In genomic region chr3:186172353-186172752, GRCh38 we compare ENCODE assay signal across 37 cellular contexts.
"Had no signal": no experiment of that assay in that cellular context is flagged by ENCODE, and none has a peak within 500 bp of the region (broad histone marks: within the 10 kb centered on the region; RNA-seq: fewer than 3 reads in every experiment).

No MANE protein-coding gene starts in this region.

- H3K9me3 ChIP-seq: adrenal gland, body of pancreas, esophagus muscularis mucosa, gastrocnemius medialis, heart left ventricle had no signal

- H3K4me3 ChIP-seq: adrenal gland, body of pancreas, cardiac muscle cell, coronary artery, esophagus muscularis mucosa, gastrocnemius medialis, heart left ventricle had no signal

- H3K4me1 Mint-ChIP-seq: activated B cell treated with CpG ODN at 0.5 μM for 24 hours; activated CD8-positive, alpha-beta memory T cell treated with anti-CD3 and anti-CD28 coated beads, Interleukin-2, amount 10 ng/mL, durations not matched to agents 7 days and 5 days; activated naive CD4-positive, alpha-beta T cell treated with anti-CD3 and anti-CD28 coated beads, Interleukin-2, amount 50 U/mL, for 24 hours; activated naive CD8-positive, alpha-beta T cell treated with anti-CD3 and anti-CD28 coated beads, Interleukin-2, amount 50 U/mL, for 24 hours had no signal

- H3K36me3 ChIP-seq: adrenal gland, cardiac muscle cell, gastrocnemius medialis, WERI-Rb-1 had no signal

- H3K27me3 ChIP-seq: adrenal gland, body of pancreas, cardiac muscle cell, esophagus muscularis mucosa, gastrocnemius medialis, heart left ventricle had no signal

- H3K4me1 ChIP-seq: foreskin keratinocyte, gastrocnemius medialis had no signal

- H3K9me3 Mint-ChIP-seq: activated B cell treated with CpG ODN at 0.5 μM for 24 hours; activated naive CD4-positive, alpha-beta T cell treated with anti-CD3 and anti-CD28 coated beads for 36 hours; activated naive CD4-positive, alpha-beta T cell treated with anti-CD3 and anti-CD28 coated beads, Interleukin-2, amount 50 U/mL, for 24 hours; activated naive CD8-positive, alpha-beta T cell treated with anti-CD3 and anti-CD28 coated beads for 36 hours; activated naive CD8-positive, alpha-beta T cell treated with anti-CD3 and anti-CD28 coated beads, Interleukin-2, amount 50 U/mL, for 24 hours; activated T-helper 1 cell treated with anti-CD3 and anti-CD28 coated beads, Interleukin-12 subunit alpha, Interleukin-12 subunit beta, Interleukin-2, Interleukin-4 antibody, amounts not matched to agents 30 ng/mL and 10 ng/mL and 1 ng/mL, durations not matched to agents 14 hours and 24 hours and 36 hours; activated T-helper 2 cell treated with anti-CD3 and anti-CD28 coated beads, Interferon-gamma antibody, Interleukin-2, Interleukin-4, amounts not matched to agents 10 μg/mL and 5 μg/mL and 100 μg/mL, durations not matched to agents 14 hours and 24 hours and 36 hours; effector memory CD8-positive, alpha-beta T cell; T-helper 2 cell treated with Interferon-gamma antibody and Interleukin-4, amounts not matched to agents 5 μg/mL and 100 μg/mL, for 36 hours had no signal

- H3K27me3 Mint-ChIP-seq: activated B cell treated with CpG ODN at 0.5 μM for 24 hours; activated naive CD4-positive, alpha-beta T cell treated with anti-CD3 and anti-CD28 coated beads, Interleukin-2, amount 50 U/mL, for 24 hours; activated naive CD8-positive, alpha-beta T cell treated with anti-CD3 and anti-CD28 coated beads for 36 hours had no signal

- H3K27ac Mint-ChIP-seq: activated B cell treated with CpG ODN at 0.5 μM for 24 hours; activated CD8-positive, alpha-beta memory T cell treated with anti-CD3 and anti-CD28 coated beads, Interleukin-2, amount 10 ng/mL, durations not matched to agents 7 days and 5 days; activated CD8-positive, alpha-beta T cell treated with anti-CD3 and anti-CD28 coated beads, Interleukin-2, amount 10 ng/mL, durations not matched to agents 7 days and 5 days; activated naive CD4-positive, alpha-beta T cell treated with anti-CD3 and anti-CD28 coated beads for 36 hours; activated naive CD4-positive, alpha-beta T cell treated with anti-CD3 and anti-CD28 coated beads, Interleukin-2, amount 50 U/mL, for 24 hours; activated naive CD8-positive, alpha-beta T cell treated with anti-CD3 and anti-CD28 coated beads for 36 hours; activated naive CD8-positive, alpha-beta T cell treated with anti-CD3 and anti-CD28 coated beads, Interleukin-2, amount 50 U/mL, for 24 hours; activated T-helper 1 cell treated with anti-CD3 and anti-CD28 coated beads, Interleukin-12 subunit alpha, Interleukin-12 subunit beta, Interleukin-2, Interleukin-4 antibody, amounts not matched to agents 30 ng/mL and 10 ng/mL and 1 ng/mL, durations not matched to agents 14 hours and 24 hours and 36 hours; activated T-helper 2 cell treated with anti-CD3 and anti-CD28 coated beads, Interferon-gamma antibody, Interleukin-2, Interleukin-4, amounts not matched to agents 10 μg/mL and 5 μg/mL and 100 μg/mL, durations not matched to agents 14 hours and 24 hours and 36 hours; T-helper 17 cell; T-helper 2 cell treated with Interferon-gamma antibody and Interleukin-4, amounts not matched to agents 5 μg/mL and 100 μg/mL, for 36 hours had no signal

- H3K27ac ChIP-seq: adrenal gland, body of pancreas, coronary artery, esophagus muscularis mucosa, foreskin keratinocyte, gastrocnemius medialis, WERI-Rb-1 had no signal

- DNase-seq: activated B cell treated with CpG ODN at 0.5 μM for 24 hours; activated CD4-positive, alpha-beta T cell treated with anti-CD3 and anti-CD28 coated beads for 48 hours; activated CD4-positive, alpha-beta T cell treated with anti-CD3 and anti-CD28 coated beads, Interleukin-2, amount 50 U/mL, for 1 hour; activated CD4-positive, alpha-beta T cell treated with anti-CD3 and anti-CD28 coated beads, Interleukin-2, amount 50 U/mL, for 48 hours; activated CD8-positive, alpha-beta memory T cell treated with anti-CD3 and anti-CD28 coated beads, Interleukin-2, amount 10 ng/mL, durations not matched to agents 7 days and 5 days; activated CD8-positive, alpha-beta memory T cell treated with anti-CD3 and anti-CD28 coated beads, Interleukin-2, amount 50 U/mL, for 4 hours; activated CD8-positive, alpha-beta T cell treated with anti-CD3 and anti-CD28 coated beads, Interleukin-2, amount 10 ng/mL, durations not matched to agents 7 days and 5 days; activated effector memory CD4-positive, alpha-beta T cell treated with anti-CD3 and anti-CD28 coated beads, Interleukin-2, amount 50 U/mL, for 16 hours; activated naive CD4-positive, alpha-beta T cell treated with anti-CD3 and anti-CD28 coated beads for 36 hours; activated naive CD8-positive, alpha-beta T cell treated with anti-CD3 and anti-CD28 coated beads for 36 hours; activated naive CD8-positive, alpha-beta T cell treated with anti-CD3 and anti-CD28 coated beads, Interleukin-2, amount 50 U/mL, for 24 hours; activated T-cell treated with anti-CD3 and anti-CD28 coated beads, Interleukin-2, amount 50 U/mL, for 1 hour; activated T-cell treated with anti-CD3 and anti-CD28 coated beads, Interleukin-2, amount 50 U/mL, for 48 hours; amygdala; aorta; body of pancreas; central memory CD4-positive, alpha-beta T cell; dermis blood vessel endothelial cell; effector CD4-positive, alpha-beta T cell; effector memory CD8-positive, alpha-beta T cell; foreskin keratinocyte; gastrocnemius medialis; glutamatergic neuron; heart left ventricle; T-helper 1 cell; T-helper 17 cell; T1000; WERI-Rb-1 had no signal

- ATAC-seq: activated CD4-positive, CD25-positive, alpha-beta regulatory T cell treated with anti-CD3 and anti-CD28 coated beads, Interleukin-2, amount 50 U/mL, for 24 hours; activated CD8-positive, alpha-beta memory T cell treated with anti-CD3 and anti-CD28 coated beads, Interleukin-2, amount 10 ng/mL, durations not matched to agents 7 days and 5 days; activated CD8-positive, alpha-beta T cell treated with anti-CD3 and anti-CD28 coated beads, Interleukin-2, amount 10 ng/mL, durations not matched to agents 7 days and 5 days; activated naive CD8-positive, alpha-beta T cell treated with anti-CD3 and anti-CD28 coated beads, Interleukin-2, amount 50 U/mL, for 24 hours; body of pancreas; effector memory CD8-positive, alpha-beta T cell; foreskin keratinocyte; gastrocnemius medialis; T-helper 17 cell had no signal

- H3K4me3 Mint-ChIP-seq: activated B cell treated with CpG ODN at 0.5 μM for 24 hours; activated CD8-positive, alpha-beta memory T cell treated with anti-CD3 and anti-CD28 coated beads, Interleukin-2, amount 10 ng/mL, durations not matched to agents 7 days and 5 days; activated CD8-positive, alpha-beta T cell treated with anti-CD3 and anti-CD28 coated beads, Interleukin-2, amount 10 ng/mL, durations not matched to agents 7 days and 5 days; activated naive CD4-positive, alpha-beta T cell treated with anti-CD3 and anti-CD28 coated beads for 36 hours; activated naive CD4-positive, alpha-beta T cell treated with anti-CD3 and anti-CD28 coated beads, Interleukin-2, amount 50 U/mL, for 24 hours; activated naive CD8-positive, alpha-beta T cell treated with anti-CD3 and anti-CD28 coated beads for 36 hours; activated naive CD8-positive, alpha-beta T cell treated with anti-CD3 and anti-CD28 coated beads, Interleukin-2, amount 50 U/mL, for 24 hours; activated T-helper 1 cell treated with anti-CD3 and anti-CD28 coated beads, Interleukin-12 subunit alpha, Interleukin-12 subunit beta, Interleukin-2, Interleukin-4 antibody, amounts not matched to agents 30 ng/mL and 10 ng/mL and 1 ng/mL, durations not matched to agents 14 hours and 24 hours and 36 hours; effector memory CD8-positive, alpha-beta T cell; T-helper 17 cell; T-helper 2 cell treated with Interferon-gamma antibody and Interleukin-4, amounts not matched to agents 5 μg/mL and 100 μg/mL, for 36 hours had no signal

- H3K36me3 Mint-ChIP-seq: activated CD8-positive, alpha-beta memory T cell treated with anti-CD3 and anti-CD28 coated beads, Interleukin-2, amount 10 ng/mL, durations not matched to agents 7 days and 5 days; activated naive CD4-positive, alpha-beta T cell treated with anti-CD3 and anti-CD28 coated beads, Interleukin-2, amount 50 U/mL, for 24 hours; activated naive CD8-positive, alpha-beta T cell treated with anti-CD3 and anti-CD28 coated beads for 36 hours had no signal
